ENCODE assay signal across 2 cellular contexts in the genomic region with DNA sequence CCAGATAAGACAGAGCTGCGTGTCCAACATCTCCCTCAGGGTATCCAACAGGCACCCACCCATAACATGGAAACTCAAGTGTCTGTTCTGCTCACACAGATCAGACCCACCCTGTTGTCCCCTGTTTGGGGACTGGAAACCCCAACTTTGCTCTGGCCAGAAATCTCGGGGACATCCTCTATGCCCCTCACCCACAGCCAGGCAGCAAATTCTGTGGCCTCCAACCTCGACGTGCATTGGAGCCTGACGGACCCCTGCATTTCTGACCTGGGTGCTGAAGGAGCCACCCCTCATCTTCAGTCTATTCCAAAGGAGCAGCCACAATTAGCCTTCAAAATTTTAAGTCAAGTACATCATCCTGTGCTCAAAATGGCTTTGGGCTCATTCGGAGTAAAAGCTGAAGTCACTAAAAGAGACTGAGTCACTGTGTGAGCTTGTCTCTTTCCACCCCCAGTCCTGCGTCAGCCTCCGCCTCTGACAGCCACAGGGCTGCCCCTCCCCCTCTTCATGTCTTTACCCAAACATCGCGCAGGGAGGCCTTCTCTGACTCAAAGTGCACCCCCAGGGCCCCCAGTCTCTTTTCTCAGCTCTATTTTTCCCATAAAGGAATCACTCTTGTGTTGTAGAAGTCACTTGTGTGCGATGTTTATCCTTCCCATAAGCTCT.
TF ChIP-seq lines count a peak whose summit lies in the region.

No MANE protein-coding gene starts in this region.

TF ChIP-seq in K562, 482 proteins besides CTCF, POLR2A, EP300 and RAD21:
- TF ChIP-seq POLR2H (tag; IDR thresholded peaks at IDR 0.05; ENCODE audit: low read depth) (no peak), NRF1 (conservative IDR thresholded peaks at IDR 0.05 in 1 of 2, IDR thresholded peaks at IDR 0.05 in 1 of 2) (0 out of 4 replicates have a peak, but pooled peaks have one; percentile 15 to 16), PCBP1 (IDR thresholded peaks at IDR 0.05; ENCODE audit: low read depth, low read length, poor library complexity, severe bottlenecking) (no peak), EGR1 (conservative IDR thresholded peaks at IDR 0.05) (peak; percentile 61)
- TF ChIP-seq, protein P1, sequence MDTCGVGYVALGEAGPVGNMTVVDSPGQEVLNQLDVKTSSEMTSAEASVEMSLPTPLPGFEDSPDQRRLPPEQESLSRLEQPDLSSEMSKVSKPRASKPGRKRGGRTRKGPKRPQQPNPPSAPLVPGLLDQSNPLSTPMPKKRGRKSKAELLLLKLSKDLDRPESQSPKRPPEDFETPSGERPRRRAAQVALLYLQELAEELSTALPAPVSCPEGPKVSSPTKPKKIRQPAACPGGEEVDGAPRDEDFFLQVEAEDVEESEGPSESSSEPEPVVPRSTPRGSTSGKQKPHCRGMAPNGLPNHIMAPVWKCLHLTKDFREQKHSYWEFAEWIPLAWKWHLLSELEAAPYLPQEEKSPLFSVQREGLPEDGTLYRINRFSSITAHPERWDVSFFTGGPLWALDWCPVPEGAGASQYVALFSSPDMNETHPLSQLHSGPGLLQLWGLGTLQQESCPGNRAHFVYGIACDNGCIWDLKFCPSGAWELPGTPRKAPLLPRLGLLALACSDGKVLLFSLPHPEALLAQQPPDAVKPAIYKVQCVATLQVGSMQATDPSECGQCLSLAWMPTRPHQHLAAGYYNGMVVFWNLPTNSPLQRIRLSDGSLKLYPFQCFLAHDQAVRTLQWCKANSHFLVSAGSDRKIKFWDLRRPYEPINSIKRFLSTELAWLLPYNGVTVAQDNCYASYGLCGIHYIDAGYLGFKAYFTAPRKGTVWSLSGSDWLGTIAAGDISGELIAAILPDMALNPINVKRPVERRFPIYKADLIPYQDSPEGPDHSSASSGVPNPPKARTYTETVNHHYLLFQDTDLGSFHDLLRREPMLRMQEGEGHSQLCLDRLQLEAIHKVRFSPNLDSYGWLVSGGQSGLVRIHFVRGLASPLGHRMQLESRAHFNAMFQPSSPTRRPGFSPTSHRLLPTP (IDR thresholded peaks at IDR 0.05; ENCODE audit: borderline replicate concordance, extremely low read depth, insufficient read length): no peak
- TF ChIP-seq, protein P2, sequence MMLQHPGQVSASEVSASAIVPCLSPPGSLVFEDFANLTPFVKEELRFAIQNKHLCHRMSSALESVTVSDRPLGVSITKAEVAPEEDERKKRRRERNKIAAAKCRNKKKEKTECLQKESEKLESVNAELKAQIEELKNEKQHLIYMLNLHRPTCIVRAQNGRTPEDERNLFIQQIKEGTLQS (IDR thresholded peaks at IDR 0.05): peak; percentile 17; the same call in 1 of the 2 replicates
- TF ChIP-seq, protein P2 (CRISPR knock-in tag; conservative IDR thresholded peaks at IDR 0.05): no peak

TF ChIP-seq in HEK293T, 16 proteins besides CTCF, POLR2A, EP300 and RAD21:
- no peak for TF ChIP-seq NFRKB (IDR thresholded peaks at IDR 0.05)
- TF ChIP-seq TARDBP (IDR thresholded peaks at IDR 0.05): no peak
- no peak for TF ChIP-seq LEF1 (IDR thresholded peaks at IDR 0.05; ENCODE audit: borderline replicate concordance)
- TF ChIP-seq ARNT (IDR thresholded peaks at IDR 0.05): no peak
- TF ChIP-seq, protein P3, sequence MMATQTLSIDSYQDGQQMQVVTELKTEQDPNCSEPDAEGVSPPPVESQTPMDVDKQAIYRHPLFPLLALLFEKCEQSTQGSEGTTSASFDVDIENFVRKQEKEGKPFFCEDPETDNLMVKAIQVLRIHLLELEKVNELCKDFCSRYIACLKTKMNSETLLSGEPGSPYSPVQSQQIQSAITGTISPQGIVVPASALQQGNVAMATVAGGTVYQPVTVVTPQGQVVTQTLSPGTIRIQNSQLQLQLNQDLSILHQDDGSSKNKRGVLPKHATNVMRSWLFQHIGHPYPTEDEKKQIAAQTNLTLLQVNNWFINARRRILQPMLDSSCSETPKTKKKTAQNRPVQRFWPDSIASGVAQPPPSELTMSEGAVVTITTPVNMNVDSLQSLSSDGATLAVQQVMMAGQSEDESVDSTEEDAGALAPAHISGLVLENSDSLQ (IDR thresholded peaks at IDR 0.05): no peak
- TF ChIP-seq FOXA1 (IDR thresholded peaks at IDR 0.05): no peak
- TF ChIP-seq FOXK2 (IDR thresholded peaks at IDR 0.05): no peak
- TF ChIP-seq L3MBTL2 (conservative IDR thresholded peaks at IDR 0.05): no peak
- TF ChIP-seq ZNF384 (IDR thresholded peaks at IDR 0.05): no peak
- TF ChIP-seq SP1 (IDR thresholded peaks at IDR 0.05): no peak
- no peak for TF ChIP-seq ELF4 (IDR thresholded peaks at IDR 0.05)
- TF ChIP-seq SUZ12 (IDR thresholded peaks at IDR 0.05): no peak
- TF ChIP-seq HDGF (IDR thresholded peaks at IDR 0.05; ENCODE audit: borderline replicate concordance): no peak
- no peak for TF ChIP-seq CTBP1 (IDR thresholded peaks at IDR 0.05; ENCODE audit: borderline replicate concordance)
